Comparison of ENCODE assay signal across 22 cellular contexts in the genomic region with DNA sequence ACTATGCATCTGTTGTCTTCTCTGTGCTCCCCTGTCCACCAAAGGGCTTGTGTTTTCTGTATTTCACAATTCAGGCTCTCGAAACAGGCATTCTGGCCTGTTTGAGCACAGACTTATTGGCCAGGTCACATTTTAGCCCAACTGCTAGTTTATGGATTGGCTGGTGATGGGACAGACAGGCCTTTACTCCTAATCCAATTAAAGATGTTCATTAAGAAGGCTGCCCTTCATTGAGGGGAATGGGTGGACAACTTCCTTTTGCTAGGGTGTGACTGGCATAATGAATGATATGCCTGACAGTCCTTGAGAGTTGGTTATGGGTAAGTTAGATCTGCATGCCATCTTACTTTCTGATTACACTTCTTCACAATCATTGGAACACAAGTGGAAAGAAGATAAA.
"Had no signal": no experiment of that assay in that cellular context is flagged by ENCODE, and none has a peak within 500 bp of the region (broad histone marks: within the 10 kb centered on the region; RNA-seq: fewer than 3 reads in every experiment).

No MANE protein-coding gene starts in this region.

- H3K36me3 ChIP-seq: esophagus squamous epithelium, gastrocnemius medialis, heart right ventricle, left lung, lower lobe of right lung had no signal

- DNase-seq: cortex of kidney; effector CD8-positive, alpha-beta T cell; effector memory CD8-positive, alpha-beta T cell; endodermal cell; erythroblast; esophagus squamous epithelium; foreskin fibroblast; foreskin melanocyte; gastrocnemius medialis; glutamatergic neuron; head of caudate nucleus; heart right ventricle; hippocampal formation; left cardiac atrium; left lung; left ventricle myocardium superior; lower lobe of right lung; mesenchymal stem cell; mucosa of descending colon; naive B cell; naive thymus-derived CD8-positive, alpha-beta T cell had no signal

- H3K4me1 ChIP-seq: esophagus squamous epithelium, gastrocnemius medialis, heart right ventricle, left lung, lower lobe of right lung had no signal

- H3K4me3 ChIP-seq: esophagus squamous epithelium, gastrocnemius medialis, heart right ventricle, left lung, lower lobe of right lung, mucosa of descending colon had no signal

- H3K9me3 ChIP-seq: esophagus squamous epithelium, gastrocnemius medialis, heart right ventricle, lower lobe of right lung, mucosa of descending colon had no signal

- H3K27ac ChIP-seq: epithelial cell of prostate, esophagus squamous epithelium, gastrocnemius medialis, heart right ventricle, left lung, lower lobe of right lung had no signal

- H3K27me3 ChIP-seq: esophagus squamous epithelium, gastrocnemius medialis, heart right ventricle, left lung had no signal
